ENCODE assay signal across 1 cellular context in genomic region chr22:50270302-50271010, GRCh38.
TF ChIP-seq lines count a peak whose summit lies in the region.

Gene MAPK11 (minus strand): TSS chr22:50270380. CDS start chr22:50270292, 88 bp downstream.

TF ChIP-seq in H1, 55 proteins besides CTCF, POLR2A, EP300 and RAD21 (continued from another document):
- TF ChIP-seq CHD7 (IDR thresholded peaks at IDR 0.05; ENCODE audit: insufficient replicate concordance, low read length) (no peak), GABPA (IDR thresholded peaks at IDR 0.05; ENCODE audit: borderline replicate concordance, insufficient read depth, low read length) (peak; percentile 68; the same call in 1 of the 2 replicates), JUND (IDR thresholded peaks at IDR 0.05; ENCODE audit: low read length) (no peak), FOSL1 (IDR thresholded peaks at IDR 0.05; ENCODE audit: insufficient read depth, low read depth, low read length) (no peak), SAP30 (IDR thresholded peaks at IDR 0.05; ENCODE audit: insufficient read depth, insufficient replicate concordance, low read length) (no peak), MAFK (IDR thresholded peaks at IDR 0.05; ENCODE audit: low read depth, low read length) (no peak), CHD2 (IDR thresholded peaks at IDR 0.05; ENCODE audit: low read length) (no peak), YY1 (IDR thresholded peaks at IDR 0.05; ENCODE audit: low read depth, low read length) (no peak), ATF3 (IDR thresholded peaks at IDR 0.05; ENCODE audit: insufficient read depth, low read depth, low read length) (no peak), NANOG (IDR thresholded peaks at IDR 0.05; ENCODE audit: insufficient read depth, low read depth, low read length, poor library complexity, severe bottlenecking) (no peak), TAF1 (IDR thresholded peaks at IDR 0.05; ENCODE audit: low read depth, low read length) (no peak), BCL11A (IDR thresholded peaks at IDR 0.05; ENCODE audit: low read depth in 2 of 2, low read length in 2 of 2) (no peak), SP2 (IDR thresholded peaks at IDR 0.05; ENCODE audit: low read length) (no peak), BACH1 (IDR thresholded peaks at IDR 0.05; ENCODE audit: low read length) (no peak), ZNF274 (IDR thresholded peaks at IDR 0.05; ENCODE audit: borderline replicate concordance, extremely low read depth, low read length) (no peak), RFX5 (IDR thresholded peaks at IDR 0.05; ENCODE audit: borderline replicate concordance, low read depth, low read length) (no peak), KDM5A (IDR thresholded peaks at IDR 0.05; ENCODE audit: low read length) (no peak), CEBPB (IDR thresholded peaks at IDR 0.05; ENCODE audit: low read depth, low read length) (no peak), RBBP5 (IDR thresholded peaks at IDR 0.05; ENCODE audit: borderline replicate concordance, low read depth, low read length) (no peak), SIX5 (IDR thresholded peaks at IDR 0.05; ENCODE audit: low read depth, low read length) (no peak), USF2 (IDR thresholded peaks at IDR 0.05; ENCODE audit: low read length) (no peak), HDAC2 (IDR thresholded peaks at IDR 0.05; ENCODE audit: borderline replicate concordance in 1 of 2, low read depth in 2 of 2, low read length in 2 of 2) (peak in 1 of 2 experiments; percentile 41; a peak in 1 of 4 replicates), CBX5 (IDR thresholded peaks at IDR 0.05; ENCODE audit: low read depth, low read length) (no peak), KDM1A (IDR thresholded peaks at IDR 0.05; ENCODE audit: borderline replicate concordance, low read length) (no peak), HDAC6 (IDR thresholded peaks at IDR 0.05; ENCODE audit: low read depth, low read length) (no peak), GTF2F1 (IDR thresholded peaks at IDR 0.05; ENCODE audit: borderline replicate concordance, low read depth, low read length) (no peak), SP1 (IDR thresholded peaks at IDR 0.05; ENCODE audit: low read depth, low read length) (no peak), NRF1 (IDR thresholded peaks at IDR 0.05; ENCODE audit: low read depth, low read length) (no peak), RNF2 (IDR thresholded peaks at IDR 0.05; ENCODE audit: borderline replicate concordance, low read depth, low read length, missing control alignments, poor library complexity, severe bottlenecking) (no peak), ATF2 (IDR thresholded peaks at IDR 0.05; ENCODE audit: low read length) (no peak), TEAD4 (IDR thresholded peaks at IDR 0.05; ENCODE audit: low read depth, low read length) (no peak), CTBP2 (IDR thresholded peaks at IDR 0.05; ENCODE audit: borderline replicate concordance, insufficient read depth, insufficient read length, low read length) (peak; percentile 77), SIN3A (conservative IDR thresholded peaks at IDR 0.05 in 1 of 2, IDR thresholded peaks at IDR 0.05 in 1 of 2; ENCODE audit: low read depth in 1 of 2, low read length in 2 of 2) (peak; percentile 86 to 94; a peak in 2 of 4 replicates), SP4 (IDR thresholded peaks at IDR 0.05; ENCODE audit: low read length) (no peak), TAF7 (optimal IDR thresholded peaks at IDR 0.05; ENCODE audit: borderline replicate concordance, low read depth, low read length) (no peak), PHF8 (conservative IDR thresholded peaks at IDR 0.05; ENCODE audit: low read depth, low read length) (no peak), BRCA1 (IDR thresholded peaks at IDR 0.05; ENCODE audit: low read depth, low read length) (no peak), RXRA (IDR thresholded peaks at IDR 0.05; ENCODE audit: insufficient read depth, low read depth, low read length) (no peak), TCF12 (IDR thresholded peaks at IDR 0.05; ENCODE audit: low read depth, low read length) (no peak), SRF (IDR thresholded peaks at IDR 0.05; ENCODE audit: low read depth, low read length) (no peak), MAX (IDR thresholded peaks at IDR 0.05) (peak; percentile 56)
